Comparison of ENCODE assay signal across 20 cellular contexts in the genomic region with DNA sequence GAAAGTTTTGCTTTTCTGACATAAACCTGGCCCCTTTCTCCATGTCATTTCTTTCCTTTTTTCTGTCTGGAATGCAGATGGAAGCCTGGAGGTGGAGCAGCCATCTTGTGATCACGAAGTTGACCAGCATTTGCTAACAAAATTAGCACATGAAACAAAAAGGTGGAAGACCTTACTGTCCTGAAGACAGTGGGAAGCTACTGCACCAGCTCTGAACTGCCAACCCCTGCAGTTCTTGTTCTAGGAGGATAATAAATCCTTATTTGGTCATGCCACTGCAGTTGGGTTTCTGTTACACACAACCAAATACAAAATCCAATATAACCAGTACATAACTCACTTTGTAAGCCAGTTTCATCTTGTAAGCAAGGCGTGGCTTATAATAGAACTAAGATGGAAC.
"Had no signal": no experiment of that assay in that cellular context is flagged by ENCODE, and none has a peak within 500 bp of the region (broad histone marks: within the 10 kb centered on the region; RNA-seq: fewer than 3 reads in every experiment).

No MANE protein-coding gene starts in this region.

- H3K27me3 ChIP-seq: body of pancreas, colonic mucosa, gastrocnemius medialis, sigmoid colon, spleen, suprapubic skin, transverse colon had no signal

- H3K79me2 ChIP-seq: parathyroid adenoma had no signal

- H3K4me3 ChIP-seq: body of pancreas, colonic mucosa, gastrocnemius medialis, lower lobe of right lung, sigmoid colon, spleen, suprapubic skin, transverse colon had no signal

- H3K9me3 ChIP-seq: body of pancreas, colonic mucosa, gastrocnemius medialis, lower lobe of right lung, sigmoid colon, spleen, suprapubic skin, transverse colon had no signal

- FAIRE-seq: keratinocyte had no signal

- H3K27ac ChIP-seq: body of pancreas, colonic mucosa, gastrocnemius medialis, lower lobe of right lung, parathyroid adenoma, sigmoid colon, spleen, suprapubic skin, transverse colon had no signal

- H2AFZ ChIP-seq: parathyroid adenoma had no signal

- ATAC-seq: activated CD8-positive, alpha-beta T cell treated with anti-CD3 and anti-CD28 coated beads for 36 hours; body of pancreas; gastrocnemius medialis; lower lobe of right lung; natural killer cell treated with Interleukin-12 subunit alpha and Interleukin-12 subunit beta and Interleukin-15 and Interleukin-18, amount 100 ng/mL, for 72 hours had no signal

- H3K4me1 ChIP-seq: body of pancreas, colonic mucosa, gastrocnemius medialis, lower lobe of right lung, parathyroid adenoma, sigmoid colon, spleen, suprapubic skin, transverse colon had no signal

- DNase-seq: activated CD4-positive, alpha-beta T cell treated with anti-CD3 and anti-CD28 coated beads, Interleukin-2, amount 10 ng/mL, durations not matched to agents 24 days and 14 days; activated CD8-positive, alpha-beta T cell treated with anti-CD3 and anti-CD28 coated beads for 36 hours; activated naive CD4-positive, alpha-beta T cell treated with Interleukin-2 at 50 U/mL for 16 hours; activated naive CD8-positive, alpha-beta T cell treated with anti-CD3 and anti-CD28 coated beads, Interleukin-2, amount 10 ng/mL, durations not matched to agents 7 days and 5 days; activated T-cell treated with anti-CD3 and anti-CD28 coated beads, Interleukin-2, amount 50 U/mL, for 24 hours; amygdala; body of pancreas; central memory CD4-positive, alpha-beta T cell; colonic mucosa; gastrocnemius medialis; head of caudate nucleus; lower lobe of right lung; sigmoid colon; spleen; stimulated activated CD4-positive, alpha-beta T cell treated with anti-CD3 and anti-CD28 coated beads, Interleukin-1b, Interleukin-23, amount 100 ng/mL, for 48 hours; transverse colon had no signal

- H3K9ac ChIP-seq: parathyroid adenoma had no signal

- H3K36me3 ChIP-seq: colonic mucosa, gastrocnemius medialis, lower lobe of right lung had no signal
